In the genomic region with DNA sequence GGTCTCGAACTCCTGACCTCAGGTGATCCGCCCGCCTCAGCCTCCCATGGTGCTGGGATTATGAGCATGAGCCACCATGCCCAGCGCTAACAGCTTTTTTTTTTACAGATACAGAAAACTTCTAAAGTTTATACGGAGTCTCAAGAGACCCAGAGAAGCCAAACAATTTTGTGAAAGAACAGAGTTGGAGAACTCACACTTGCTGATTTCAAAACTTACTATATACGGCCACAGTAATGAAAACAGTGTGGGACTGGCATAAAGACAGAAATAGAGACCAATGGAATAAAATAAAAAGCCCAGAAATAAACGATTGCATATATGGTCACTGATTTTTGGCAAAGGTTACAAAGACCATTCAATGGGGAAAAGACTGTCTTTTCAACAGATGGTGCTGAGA, we compare ENCODE assay signal across 4 cellular contexts.
"Had no signal": no experiment of that assay in that cellular context is flagged by ENCODE, and none has a peak within 500 bp of the region (broad histone marks: within the 10 kb centered on the region; RNA-seq: fewer than 3 reads in every experiment).

No MANE protein-coding gene starts in this region.

- H3K4me3 ChIP-seq: GM23338 had no signal

- DNase-seq: H9, HCEC 1CT, KBM-7 had no signal

- ATAC-seq: GM23338 had no signal
